ENCODE assay signal across 8 cellular contexts in genomic region chr3:73625124-73625665, GRCh38. TPM values are rescaled to one million over a fixed set of nuclear protein-coding genes. Genes with fewer than 3 reads are reported as not detected.
DNase-seq lines count a peak whose midpoint lies in the region; TF ChIP-seq lines count a peak whose summit lies in the region.

No MANE protein-coding gene starts in this region.

- TF ChIP-seq POLR2A in breast epithelium (IDR thresholded peaks at IDR 0.05): no peak

- peak; percentile 15 for DNase-seq in HuH-7 (ENCODE audit: low spot score)
- peak in 1 of 2 donors; percentile 30 for DNase-seq in breast epithelium (ENCODE audit: low spot score in 2 of 2)
- peak; percentile 58 for DNase-seq in superior temporal gyrus (ENCODE audit: extremely low spot score)
- DNase-seq in globus pallidus (ENCODE audit: low spot score): no peak
- DNase-seq in GM20000 (ENCODE audit: low spot score): no peak
- DNase-seq in stimulated activated naive CD4-positive, alpha-beta T cell treated with Interleukin-2 at 50 U/mL for 16 hours (lab: John Stamatoyannopoulos, UW): no peak
- no peak for DNase-seq in effector CD4-positive, alpha-beta T cell

- H3K36me3 ChIP-seq in breast epithelium: no peaks in the 10 kb centered on the region

- H3K27me3 ChIP-seq in breast epithelium: no peaks in the 10 kb centered on the region
- no peaks in the 10 kb centered on the region for H3K27me3 ChIP-seq in layer of hippocampus (ENCODE audit: control insufficient read depth, insufficient read depth, low read length)

- no peaks in the 10 kb centered on the region for H3K9me3 ChIP-seq in breast epithelium

- no peak for TF ChIP-seq CTCF in breast epithelium (IDR thresholded peaks at IDR 0.05)
- TF ChIP-seq CTCF in GM20000 (IDR thresholded peaks at IDR 0.05; ENCODE audit: extremely low read depth, missing control alignments): no peak

- intact Hi-C loops in breast epithelium (cut with DNase I; ENCODE audit: low total_unique reads): no loop called here

- H3K4me1 ChIP-seq in breast epithelium: no peaks in the 10 kb centered on the region

- H3K27ac ChIP-seq in breast epithelium: peak overlapping the region; percentile 71 to 91
- peak overlapping the region; percentile 75 for H3K27ac ChIP-seq in layer of hippocampus (ENCODE audit: low read depth, low read length)

- H3K4me3 ChIP-seq in breast epithelium: peak overlapping the region; percentile 63 to 93 (median 77)

RNA-seq across cellular contexts. Expression of gene PDZRN3, which starts 0.5 kb away (rescaled TPM):
- 10 to 100 TPM; 36.0 to 79.6 (median 37.6) TPM for total RNA-seq in breast epithelium

Comparison
In these comparisons a context has a peak if more than half of its experiments do, and no peak if none do; other contexts are left out.
1. DNase-seq: peak in HuH-7 (single experiment) and superior temporal gyrus (single experiment); none in globus pallidus (single experiment), GM20000 (single experiment), stimulated activated naive CD4-positive, alpha-beta T cell treated with Interleukin-2 at 50 U/mL for 16 hours (single experiment) and effector CD4-positive, alpha-beta T cell (single experiment).